Comparison of ENCODE assay signal across 9 cellular contexts in the genomic region with DNA sequence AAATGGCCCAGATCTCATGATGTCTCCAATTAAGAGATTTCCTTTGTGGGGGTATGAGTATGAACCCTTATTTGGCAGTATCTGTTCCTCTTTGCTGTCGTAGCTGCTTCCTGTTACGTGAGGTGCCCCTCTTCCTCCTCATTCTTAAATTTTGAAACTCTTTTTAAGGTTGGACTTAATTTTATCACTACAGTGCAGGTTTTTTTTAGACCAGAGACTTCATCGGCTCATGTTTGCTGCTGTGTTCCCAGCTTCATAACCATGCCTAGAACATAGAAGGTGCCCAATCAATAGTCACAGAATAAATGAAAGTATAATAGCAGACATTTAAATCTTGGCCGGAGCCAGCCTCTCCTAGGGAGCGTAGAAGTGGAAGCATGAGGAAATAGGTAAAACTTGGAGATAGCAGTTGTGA. TPM values are rescaled to one million over a fixed set of nuclear protein-coding genes. Genes with fewer than 3 reads are reported as not detected.
DNase-seq lines count a peak whose midpoint lies in the region; ATAC-seq lines count a peak whose summit lies in the region.
"Had no signal": no experiment of that assay in that cellular context is flagged by ENCODE, and none has a peak within 500 bp of the region (broad histone marks: within the 10 kb centered on the region; RNA-seq: fewer than 3 reads in every experiment).

No MANE protein-coding gene starts in this region.

- no peaks in the 10 kb centered on the region for H3K27me3 Mint-ChIP-seq in natural killer cell treated with Interleukin-12 subunit alpha and Interleukin-12 subunit beta and Interleukin-15 and Interleukin-18, amount 100 ng/mL, for 72 hours

- H3K4me1 Mint-ChIP-seq in natural killer cell treated with Interleukin-12 subunit alpha and Interleukin-12 subunit beta and Interleukin-15 and Interleukin-18, amount 100 ng/mL, for 72 hours (ENCODE audit: low read depth in 2 of 2): peaks cover 29 to 34% of the 10 kb centered on the region in 2 donors

- peak overlapping the region; percentile 75 for H3K27ac Mint-ChIP-seq in natural killer cell treated with Interleukin-12 subunit alpha and Interleukin-12 subunit beta and Interleukin-15 and Interleukin-18, amount 100 ng/mL, for 72 hours

- ATAC-seq in HG02884 (IDR thresholded peaks at IDR 0.05; ENCODE audit: unreplicated experiment): peak; percentile 36
- ATAC-seq in natural killer cell treated with Interleukin-12 subunit alpha and Interleukin-12 subunit beta and Interleukin-15 and Interleukin-18, amount 100 ng/mL, for 72 hours: no peak
- ATAC-seq in left cardiac atrium: no peak

- intact Hi-C loops in left cardiac atrium (cut with DNase I): loop anchor here in 1 of 2 donors (5.0 kb wide), 1 partner anchor 73 kb away; the partner anchor contains the start of gene UMAD1

- no peaks in the 10 kb centered on the region for H3K9me3 Mint-ChIP-seq in natural killer cell treated with Interleukin-12 subunit alpha and Interleukin-12 subunit beta and Interleukin-15 and Interleukin-18, amount 100 ng/mL, for 72 hours

- peaks cover 11% of the 10 kb centered on the region for H3K36me3 Mint-ChIP-seq in natural killer cell treated with Interleukin-12 subunit alpha and Interleukin-12 subunit beta and Interleukin-15 and Interleukin-18, amount 100 ng/mL, for 72 hours

- peak overlapping the region; percentile 88 for H3K4me3 Mint-ChIP-seq in natural killer cell treated with Interleukin-12 subunit alpha and Interleukin-12 subunit beta and Interleukin-15 and Interleukin-18, amount 100 ng/mL, for 72 hours

- peak; percentile 16 for DNase-seq in NCI-H82 (lab: John Stamatoyannopoulos, UW)
- no peak for DNase-seq in NCI-H82 treated with DMSO at 0.1 percent for 48 hours (lab: John Stamatoyannopoulos, UW; ENCODE audit: unreplicated experiment)
- DNase-seq in RPMI8226: peak; percentile 60
- no peak for DNase-seq in natural killer cell treated with Interleukin-12 subunit alpha and Interleukin-12 subunit beta and Interleukin-15 and Interleukin-18, amount 100 ng/mL, for 72 hours (ENCODE audit: low spot score)
- DNase-seq in left cardiac atrium: no peak
- no peak for DNase-seq in NCI-H1694 (lab: John Stamatoyannopoulos, UW)
- DNase-seq in NCI-H2196 treated with DMSO at 0.1 percent for 48 hours (lab: John Stamatoyannopoulos, UW; ENCODE audit: unreplicated experiment): no peak

RNA-seq across cellular contexts. Expression of gene MIOS, which starts 2.4 kb away (rescaled TPM):
- total RNA-seq in natural killer cell treated with Interleukin-12 subunit alpha and Interleukin-12 subunit beta and Interleukin-15 and Interleukin-18, amount 100 ng/mL, for 72 hours: 10 to 100 TPM; 22.0 to 33.8 TPM
- total RNA-seq in left cardiac atrium: 10 to 100 TPM; 19.7 to 21.7 TPM

RNA-seq across cellular contexts. Expression of gene COL28A1, which starts 33.4 kb away (rescaled TPM):
- total RNA-seq in natural killer cell treated with Interleukin-12 subunit alpha and Interleukin-12 subunit beta and Interleukin-15 and Interleukin-18, amount 100 ng/mL, for 72 hours: under 1 TPM in 1 of 2 donors, not detected in 1; 0.24 TPM
- total RNA-seq in left cardiac atrium: 1 to 10 TPM; 3.6 to 8.9 TPM
- total RNA-seq: lung microvascular endothelial cell had no signal

Comparison
In these comparisons a context has a peak if more than half of its experiments do, and no peak if none do; other contexts are left out.
1. DNase-seq: peak in NCI-H82 (single experiment) and RPMI8226 (single experiment); none in NCI-H82 treated with DMSO at 0.1 percent for 48 hours (single experiment), natural killer cell treated with Interleukin-12 subunit alpha and Interleukin-12 subunit beta and Interleukin-15 and Interleukin-18, amount 100 ng/mL, for 72 hours (single experiment), left cardiac atrium (single experiment), NCI-H1694 (single experiment) and NCI-H2196 treated with DMSO at 0.1 percent for 48 hours (single experiment).